ENCODE assay signal across 14 cellular contexts in genomic region chr5:69359699-69360098, GRCh38. TPM values are rescaled to one million over a fixed set of nuclear protein-coding genes. Genes with fewer than 3 reads are reported as not detected.
DNase-seq lines count a peak whose midpoint lies in the region; ATAC-seq, FAIRE-seq and TF ChIP-seq lines count a peak whose summit lies in the region.
"Had no signal": no experiment of that assay in that cellular context is flagged by ENCODE, and none has a peak within 500 bp of the region (broad histone marks: within the 10 kb centered on the region; RNA-seq: fewer than 3 reads in every experiment).

No MANE protein-coding gene starts in this region.

- H3K27ac ChIP-seq in mammary epithelial cell (ENCODE audit: insufficient read depth, low read depth, low read length) (no peak overlapping the region), Panc1 (ENCODE audit: low read length) (0 out of 2 replicates have a peak overlapping the region, but pooled peaks have one; percentile 20), K562 (ENCODE audit: extremely low read depth, low read depth, low read length) (peak overlapping the region; percentile 34; the same call in 1 of the 3 replicates)
- H3K27ac ChIP-seq in CD4-positive, alpha-beta memory T cell (ENCODE audit: low read depth, low read length), result no peak overlapping the region
- H3K27ac ChIP-seq: BLaER1, GM23248 had no signal

- no peak for TF ChIP-seq POLR2A in K562 (conservative IDR thresholded peaks at IDR 0.05)

- no peak overlapping the region for H3K4me3 Mint-ChIP-seq in MCF 10A (ENCODE audit: unreplicated experiment)
- no peak overlapping the region for H3K4me3 Mint-ChIP-seq in CD4-positive, alpha-beta memory T cell

- BruUV-seq in MCF 10A (replicated peaks; lab: Mats Ljungman, UMichigan) (no TSS peak), mammary epithelial cell (replicated peaks; lab: Mats Ljungman, UMichigan) (no TSS peak), Panc1 (replicated peaks; lab: Mats Ljungman, UMichigan) (TSS peak; percentile 35), K562 (replicated peaks; lab: Mats Ljungman, UMichigan) (TSS peak; percentile 6)

- intact Hi-C loops in MCF 10A (cut with micrococcal nuclease), result no loop called here
- intact Hi-C loops in mammary epithelial cell (cut with micrococcal nuclease), result no loop called here
- intact Hi-C loops in CD4-positive, alpha-beta memory T cell (cut with micrococcal nuclease), result loop anchor here (10.0 kb wide), 1 partner anchor 1145 kb away; the partner anchor contains the start of gene PIK3R1
- intact Hi-C loops in Panc1 (cut with micrococcal nuclease; ENCODE audit: unreplicated experiment), result loop anchor here (10.0 kb wide), 1 partner anchor 265 kb away; the partner anchor contains the start of gene SLC30A5
- intact Hi-C loops in K562 (cut with micrococcal nuclease), result no loop called here

- H4K20me1 ChIP-seq in mammary epithelial cell (ENCODE audit: insufficient read depth, low read length) (no peaks in the 10 kb centered on the region), K562 (replicated peaks; ENCODE audit: control insufficient read depth, insufficient read depth, low read length) (no peaks in the 10 kb centered on the region)

- DNase-seq in MCF 10A (ENCODE audit: unreplicated experiment) (no peak), mammary epithelial cell (no peak), Panc1 (ENCODE audit: low read depth, low spot score) (no peak), K562 (ENCODE audit: extremely low read depth in 1 of 4, low spot score in 3 of 4) (no peak), SW480 (ENCODE audit: low spot score) (no peak), hippocampal formation (lab: John Stamatoyannopoulos, UW) (no peak)
- DNase-seq in CD4-positive, alpha-beta memory T cell, result no peak
- DNase-seq: DMS53, GF-D8, GM23248 had no signal

- H3K4me1 ChIP-seq in mammary epithelial cell (ENCODE audit: insufficient read depth, low read length) (no peaks in the 10 kb centered on the region), Panc1 (ENCODE audit: control insufficient read depth, insufficient read depth, low read length) (peaks cover 10% of the 10 kb centered on the region; the same call in 1 of the 2 replicates), K562 (replicated peaks in 1 of 2; ENCODE audit: control insufficient read depth in 2 of 2, insufficient read depth in 2 of 2, low read length in 2 of 2) (peaks cover 0 to 5% of the 10 kb centered on the region in 2 experiments; a peak in 2 of 5 replicates)
- no peaks in the 10 kb centered on the region for H3K4me1 ChIP-seq in CD4-positive, alpha-beta memory T cell (ENCODE audit: insufficient read depth, low read length)

- no peak for TF ChIP-seq EP300 in K562 (IDR thresholded peaks at IDR 0.05; ENCODE audit: low read length)

- ATAC-seq in Panc1 (no peak), K562 (no peak), GM21447 (IDR thresholded peaks at IDR 0.05; ENCODE audit: unreplicated experiment) (no peak)

- WGBS in mammary epithelial cell (ENCODE audit: low coverage, missing lambda C conversion rate), result 94% methylated on average over 3 of the region's 3 CpGs
- WGBS in K562 (ENCODE audit: insufficient coverage, low coverage, missing lambda C conversion rate), result 59% methylated on average over 3 of the region's 3 CpGs

- H3K9me3 Mint-ChIP-seq in MCF 10A (ENCODE audit: unreplicated experiment), result no peaks in the 10 kb centered on the region
- H3K9me3 Mint-ChIP-seq in CD4-positive, alpha-beta memory T cell, result no peaks in the 10 kb centered on the region

- in situ Hi-C loops in mammary epithelial cell (cut with MboI; ENCODE audit: low sequenced_read_pairs in 2 of 2) (loop anchor here in 1 of 2 donors (25.0 kb wide), 1 partner anchor 272 kb away; the partner anchor contains the start of gene SLC30A5), Panc1 (cut with HindIII; ENCODE audit: low pct_unique_long_range_greater_than_20kb, low sequenced_read_pairs) (no loop called here), K562 (cut with MboI) (no loop called here)

- CTCF ChIA-PET in MCF 10A (lab: Yijun Ruan, JAX) (interaction anchor here (0.6 kb wide), 1 partner anchor 62 kb away, joined by 4 read pairs; no protein-coding TSS in a partner anchor), mammary epithelial cell (lab: Charles Lee; ENCODE audit: low non-redundant PET) (no interaction called here), Panc1 (lab: Charles Lee) (interaction anchor here (0.7 kb wide), 1 partner anchor 64 kb away, joined by 4 read pairs; no protein-coding TSS in a partner anchor), K562 (lab: Yijun Ruan, JAX; ENCODE audit: low intra/inter-chr PET ratio) (no interaction called here)
- CTCF ChIA-PET in CD4-positive, alpha-beta memory T cell (lab: Charles Lee; ENCODE audit: partially characterized antibody), result no interaction called here

- H3K4me3 ChIP-seq in mammary epithelial cell (replicated peaks in 1 of 3; ENCODE audit: insufficient read depth in 1 of 3, low read depth in 2 of 3, low read length in 3 of 3) (no peak overlapping the region), Panc1 (ENCODE audit: low read depth in 2 of 2, low read length in 2 of 2) (no peak overlapping the region), K562 (no peak overlapping the region)
- H3K4me3 ChIP-seq in CD4-positive, alpha-beta memory T cell (ENCODE audit: low read length in 2 of 2), result no peak overlapping the region
- H3K4me3 ChIP-seq: BLaER1, GM23248 had no signal

- H3K9me3 ChIP-seq in mammary epithelial cell (replicated peaks; ENCODE audit: insufficient read depth, low read length) (no peaks in the 10 kb centered on the region), Panc1 (ENCODE audit: control insufficient read depth, insufficient read depth, low read depth, low read length) (no peaks in the 10 kb centered on the region), K562 (replicated peaks; ENCODE audit: control insufficient read depth, insufficient read depth, low read depth, low read length) (no peaks in the 10 kb centered on the region)
- H3K9me3 ChIP-seq in CD4-positive, alpha-beta memory T cell (ENCODE audit: control insufficient read depth in 1 of 2, low read length in 2 of 2), result no peaks in the 10 kb centered on the region
- H3K9me3 ChIP-seq: BLaER1 had no signal

- TF ChIP-seq RAD21 in K562 (CRISPR knock-in tag; conservative IDR thresholded peaks at IDR 0.05 in 1 of 2, IDR thresholded peaks at IDR 0.05 in 1 of 2), result no peak

- FAIRE-seq in K562 (lab: Jason Lieb, UNC), result no peak
- FAIRE-seq: A204.1, H54 had no signal

- POLR2A ChIA-PET in MCF 10A (lab: Yijun Ruan, JAX), result no interaction called here
- POLR2A ChIA-PET in CD4-positive, alpha-beta memory T cell (lab: Charles Lee; ENCODE audit: partially characterized antibody), result no interaction called here
- POLR2A ChIA-PET in Panc1 (lab: Charles Lee), result no interaction called here
- POLR2A ChIA-PET in K562 (lab: Yijun Ruan, JAX), result interaction anchor here (0.6 to 2.5 kb wide), 3 partner anchors 23 to 38 kb away, joined by 3 to 6 read pairs (median 5); no protein-coding TSS in a partner anchor

- H3K27me3 ChIP-seq in mammary epithelial cell (ENCODE audit: insufficient read depth, low read length) (no peaks in the 10 kb centered on the region), Panc1 (ENCODE audit: control insufficient read depth, insufficient read depth, low read length) (no peaks in the 10 kb centered on the region), K562 (ENCODE audit: control insufficient read depth in 2 of 2, insufficient read depth in 2 of 2, low read length in 2 of 2) (no peaks in the 10 kb centered on the region)
- H3K27me3 ChIP-seq in CD4-positive, alpha-beta memory T cell (ENCODE audit: insufficient read depth, low read length), result no peaks in the 10 kb centered on the region
- H3K27me3 ChIP-seq: BLaER1 had no signal

- no peaks in the 10 kb centered on the region for H3K27me3 Mint-ChIP-seq in MCF 10A (ENCODE audit: insufficient read depth, unreplicated experiment)
- H3K27me3 Mint-ChIP-seq in CD4-positive, alpha-beta memory T cell, result no peaks in the 10 kb centered on the region

- peaks cover 59% of the 10 kb centered on the region for H3K79me2 ChIP-seq in mammary epithelial cell (ENCODE audit: insufficient read depth, low read length)
- peaks cover 78% of the 10 kb centered on the region for H3K79me2 ChIP-seq in K562 (ENCODE audit: control insufficient read depth, insufficient read depth, low read length)

- H3K36me3 ChIP-seq in mammary epithelial cell (ENCODE audit: insufficient read depth, low read length) (peaks cover 15% of the 10 kb centered on the region), Panc1 (ENCODE audit: control insufficient read depth, insufficient read depth, low read length) (peaks cover 9% of the 10 kb centered on the region), K562 (ENCODE audit: control insufficient read depth, insufficient read depth, low read length) (peaks cover 66% of the 10 kb centered on the region)
- peaks cover 12% of the 10 kb centered on the region for H3K36me3 ChIP-seq in CD4-positive, alpha-beta memory T cell (ENCODE audit: insufficient read depth, low read length)

- H3K9ac ChIP-seq in mammary epithelial cell (ENCODE audit: insufficient read depth, low read length) (no peak overlapping the region), K562 (ENCODE audit: insufficient read depth in 1 of 2, low read depth in 2 of 2, low read length in 2 of 2) (no peak overlapping the region)
- H3K9ac ChIP-seq: BLaER1, GM23248 had no signal

- H3K27ac Mint-ChIP-seq in MCF 10A (ENCODE audit: low read depth, unreplicated experiment), result peak overlapping the region; percentile 76
- H3K27ac Mint-ChIP-seq in CD4-positive, alpha-beta memory T cell, result peak overlapping the region in 4 of 7 donors; percentile 0 to 53 (median 12)

- H3K4me2 ChIP-seq in mammary epithelial cell (ENCODE audit: insufficient read depth, low read depth, low read length), result no peak overlapping the region
- H3K4me2 ChIP-seq in K562 (ENCODE audit: insufficient read depth, low read length), result no peak overlapping the region
- H3K4me2 ChIP-seq: BLaER1 had no signal

- no peak for TF ChIP-seq CTCF in MCF 10A (IDR thresholded peaks at IDR 0.05; ENCODE audit: unreplicated experiment)
- no peak for TF ChIP-seq CTCF in mammary epithelial cell (conservative IDR thresholded peaks at IDR 0.05 in 1 of 2, IDR thresholded peaks at IDR 0.05 in 1 of 2; ENCODE audit: extremely low read depth in 1 of 2, insufficient read depth in 1 of 2, low read depth in 1 of 2, low read length in 2 of 2)
- TF ChIP-seq CTCF in Panc1 (IDR thresholded peaks at IDR 0.05), result no peak
- TF ChIP-seq CTCF in K562 (IDR thresholded peaks at IDR 0.05 in 2 of 3, conservative IDR thresholded peaks at IDR 0.05 in 1 of 3; ENCODE audit: insufficient read depth in 2 of 3, low read depth in 1 of 3, low read length in 3 of 3), result no peak

- dilution Hi-C loops in mammary epithelial cell (cut with HindIII; ENCODE audit: low sequenced_read_pairs), result no loop called here

- no peaks in the 10 kb centered on the region for H3K4me1 Mint-ChIP-seq in MCF 10A (ENCODE audit: insufficient read depth, unreplicated experiment)
- peaks cover 8 to 20% (median 16%) of the 10 kb centered on the region in 4 donors for H3K4me1 Mint-ChIP-seq in CD4-positive, alpha-beta memory T cell

- H3K36me3 Mint-ChIP-seq in MCF 10A (ENCODE audit: insufficient read depth, unreplicated experiment), result peaks cover 63% of the 10 kb centered on the region
- peaks cover 9 to 46% of the 10 kb centered on the region in 2 donors for H3K36me3 Mint-ChIP-seq in CD4-positive, alpha-beta memory T cell

- H3K9me1 ChIP-seq in K562 (ENCODE audit: control insufficient read depth, insufficient read depth, low read length), result no peaks in the 10 kb centered on the region

- H2AFZ ChIP-seq in mammary epithelial cell (ENCODE audit: low read depth, low read length) (no peak overlapping the region), K562 (ENCODE audit: low read depth, low read length) (no peak overlapping the region)
- H2AFZ ChIP-seq: GM23248 had no signal

RNA-seq across cellular contexts. Expression of gene AK6, which starts 9.6 kb away (rescaled TPM):
- total RNA-seq in MCF 10A (2022) (52.4 and 64.3 TPM in 2 replicates), mammary epithelial cell (10 to 100 TPM; 14.0 to 38.5 TPM), Panc1 (2021; ENCODE audit: unreplicated experiment) (61.3 TPM), K562 (2014; rRNA removed) (84.2 and 107 TPM in 2 replicates), K562 (2014; rRNA removed; fragmentation: Illumina TruSeq; extraction: Trizol) (176 and 197 TPM in 2 replicates), K562 (2015; rRNA removed; fragmentation: Illumina TruSeq; extraction: Trizol) (103 and 110 TPM in 2 replicates), K562 (2021) (84.6 and 93.9 TPM in 2 replicates)
- polyA plus RNA-seq in mammary epithelial cell (17.5 TPM), K562 (2011; rRNA removed) (95.7 and 151 TPM in 2 replicates), K562 (2014; fragmentation: Illumina TruSeq; extraction: Trizol) (125 and 128 TPM in 2 replicates), K562 (2014; fragmentation: Nextera tagmentation; extraction: Ambion mirVana) (100 to 1,000 TPM; 613 to 669 TPM), K562 (2014; rRNA removed) (143 and 173 TPM in 2 replicates)
- 5.8 TPM for polyA minus RNA-seq in mammary epithelial cell
- 10 to 100 TPM; 25.3 to 31.4 TPM for total RNA-seq in CD4-positive, alpha-beta memory T cell
- 10 to 100 TPM; 75.1 to 90.3 TPM for polyA plus RNA-seq in CD4-positive, alpha-beta memory T cell
- polyA plus RNA-seq in Panc1 (2012; ENCODE audit: insufficient read length), result 38.2 TPM
- 10.6 and 34.7 TPM in 2 replicates for total RNA-seq in K562 (2011; cell fraction: chromatin; rRNA removed; ENCODE audit: low replicate concordance)
- 6.2 and 7.0 TPM in 2 replicates for total RNA-seq in K562 (2011; cell fraction: nucleolus; rRNA removed)
- 16.5 and 19.5 TPM in 2 replicates for total RNA-seq in K562 (2011; cell fraction: nucleoplasm; rRNA removed)
- 9.2 and 23.2 TPM in 2 replicates for polyA plus RNA-seq in K562 (2011; cell fraction: cytosol; rRNA removed)
- polyA plus RNA-seq in K562 (2011; cell fraction: nucleus; rRNA removed), result 11.3 and 23.7 TPM in 2 replicates
- 106 and 223 TPM in 2 replicates for polyA plus RNA-seq in K562 (2012)
- polyA minus RNA-seq in K562 (2011; rRNA and poly(A)+ RNA removed), result 93.0 and 94.2 TPM in 2 replicates
- 19.6 and 30.9 TPM in 2 replicates for polyA minus RNA-seq in K562 (2011; cell fraction: cytosol; rRNA and poly(A)+ RNA removed)
- 7.1 and 15.8 TPM in 2 replicates for polyA minus RNA-seq in K562 (2011; cell fraction: nucleus; rRNA and poly(A)+ RNA removed)

RNA-seq across cellular contexts. Expression of gene TAF9, which starts 9.6 kb away (rescaled TPM):
- total RNA-seq in MCF 10A (2022), result 116 and 149 TPM in 2 replicates
- total RNA-seq in mammary epithelial cell, result 100 to 1,000 TPM in 1 of 2 donors, 10 to 100 TPM in 1; 84.0 to 105 TPM
- polyA plus RNA-seq in mammary epithelial cell, result 121 TPM
- 68.3 TPM for polyA minus RNA-seq in mammary epithelial cell
- 10 to 100 TPM; 42.3 to 45.9 TPM for total RNA-seq in CD4-positive, alpha-beta memory T cell
- 100 to 1,000 TPM; 105 to 167 TPM for polyA plus RNA-seq in CD4-positive, alpha-beta memory T cell
- 142 TPM for total RNA-seq in Panc1 (2021; ENCODE audit: unreplicated experiment)
- 97.8 TPM for polyA plus RNA-seq in Panc1 (2012; ENCODE audit: insufficient read length)
- total RNA-seq in K562 (2011; cell fraction: chromatin; rRNA removed; ENCODE audit: low replicate concordance), result 59.1 and 122 TPM in 2 replicates
- 48.5 and 54.9 TPM in 2 replicates for total RNA-seq in K562 (2011; cell fraction: nucleolus; rRNA removed)
- total RNA-seq in K562 (2011; cell fraction: nucleoplasm; rRNA removed), result 94.4 and 156 TPM in 2 replicates
- 131 and 134 TPM in 2 replicates for total RNA-seq in K562 (2014; rRNA removed)
- total RNA-seq in K562 (2014; rRNA removed; fragmentation: Illumina TruSeq; extraction: Trizol), result 177 and 197 TPM in 2 replicates
- total RNA-seq in K562 (2015; rRNA removed; fragmentation: Illumina TruSeq; extraction: Trizol), result 195 and 207 TPM in 2 replicates
- total RNA-seq in K562 (2021), result 119 and 124 TPM in 2 replicates
- 248 and 338 TPM in 2 replicates for polyA plus RNA-seq in K562 (2011; rRNA removed)
- polyA plus RNA-seq in K562 (2011; cell fraction: cytosol; rRNA removed), result 148 and 207 TPM in 2 replicates
- 74.9 and 128 TPM in 2 replicates for polyA plus RNA-seq in K562 (2011; cell fraction: nucleus; rRNA removed)
- polyA plus RNA-seq in K562 (2012), result 153 and 163 TPM in 2 replicates
- polyA plus RNA-seq in K562 (2014; fragmentation: Illumina TruSeq; extraction: Trizol), result 257 and 310 TPM in 2 replicates
- polyA plus RNA-seq in K562 (2014; fragmentation: Nextera tagmentation; extraction: Ambion mirVana), result 100 to 1,000 TPM; 519 to 566 TPM
- polyA plus RNA-seq in K562 (2014; rRNA removed), result 188 and 189 TPM in 2 replicates
- polyA minus RNA-seq in K562 (2011; rRNA and poly(A)+ RNA removed), result 197 and 219 TPM in 2 replicates
- polyA minus RNA-seq in K562 (2011; cell fraction: cytosol; rRNA and poly(A)+ RNA removed), result 41.5 and 56.1 TPM in 2 replicates
- polyA minus RNA-seq in K562 (2011; cell fraction: nucleus; rRNA and poly(A)+ RNA removed), result 41.3 and 73.9 TPM in 2 replicates

RNA-seq across cellular contexts. Expression of gene RAD17, which starts 9.9 kb away (rescaled TPM):
- 21.9 and 25.9 TPM in 2 replicates for total RNA-seq in MCF 10A (2022)
- total RNA-seq in mammary epithelial cell, result 10 to 100 TPM; 21.5 to 23.3 TPM
- polyA plus RNA-seq in mammary epithelial cell, result 8.7 TPM
- polyA minus RNA-seq in mammary epithelial cell, result 12.4 TPM
- total RNA-seq in CD4-positive, alpha-beta memory T cell, result 10 to 100 TPM; 30.7 to 31.1 TPM
- 10 to 100 TPM; 27.5 to 30.6 TPM for polyA plus RNA-seq in CD4-positive, alpha-beta memory T cell
- 41.7 TPM for total RNA-seq in Panc1 (2021; ENCODE audit: unreplicated experiment)
- polyA plus RNA-seq in Panc1 (2012; ENCODE audit: insufficient read length), result 28.9 TPM
- total RNA-seq in K562 (2011; cell fraction: chromatin; rRNA removed; ENCODE audit: low replicate concordance), result 56.1 and 66.3 TPM in 2 replicates
- 61.0 and 79.1 TPM in 2 replicates for total RNA-seq in K562 (2011; cell fraction: nucleolus; rRNA removed)
- total RNA-seq in K562 (2011; cell fraction: nucleoplasm; rRNA removed), result 59.5 and 63.1 TPM in 2 replicates
- 21.1 and 36.7 TPM in 2 replicates for total RNA-seq in K562 (2014; rRNA removed)
- total RNA-seq in K562 (2014; rRNA removed; fragmentation: Illumina TruSeq; extraction: Trizol), result 40.1 and 41.9 TPM in 2 replicates
- total RNA-seq in K562 (2015; rRNA removed; fragmentation: Illumina TruSeq; extraction: Trizol), result 33.6 and 40.7 TPM in 2 replicates
- total RNA-seq in K562 (2021), result 32.9 and 35.2 TPM in 2 replicates
- 45.2 and 47.2 TPM in 2 replicates for polyA plus RNA-seq in K562 (2011; rRNA removed)
- 15.7 and 17.9 TPM in 2 replicates for polyA plus RNA-seq in K562 (2011; cell fraction: cytosol; rRNA removed)
- polyA plus RNA-seq in K562 (2011; cell fraction: nucleus; rRNA removed), result 44.1 and 52.9 TPM in 2 replicates
- 20.4 and 31.9 TPM in 2 replicates for polyA plus RNA-seq in K562 (2012)
- 40.9 and 50.1 TPM in 2 replicates for polyA plus RNA-seq in K562 (2014; fragmentation: Illumina TruSeq; extraction: Trizol)
- polyA plus RNA-seq in K562 (2014; fragmentation: Nextera tagmentation; extraction: Ambion mirVana), result 10 to 100 TPM; 25.6 to 44.4 TPM
- 35.6 and 39.0 TPM in 2 replicates for polyA plus RNA-seq in K562 (2014; rRNA removed)
- 35.0 and 43.2 TPM in 2 replicates for polyA minus RNA-seq in K562 (2011; rRNA and poly(A)+ RNA removed)
- polyA minus RNA-seq in K562 (2011; cell fraction: cytosol; rRNA and poly(A)+ RNA removed), result 13.5 and 18.0 TPM in 2 replicates
- polyA minus RNA-seq in K562 (2011; cell fraction: nucleus; rRNA and poly(A)+ RNA removed), result 45.4 and 55.8 TPM in 2 replicates

RNA-seq across cellular contexts. Expression of gene CCDC125, which starts 27.1 kb away (rescaled TPM):
- total RNA-seq in MCF 10A (2022) (7.0 and 11.9 TPM in 2 replicates), mammary epithelial cell (1 to 10 TPM; 5.2 to 6.6 TPM), Panc1 (2021; ENCODE audit: unreplicated experiment) (10.4 TPM), K562 (2014; rRNA removed) (3.1 and 4.7 TPM in 2 replicates), K562 (2014; rRNA removed; fragmentation: Illumina TruSeq; extraction: Trizol) (11.8 and 13.8 TPM in 2 replicates), K562 (2015; rRNA removed; fragmentation: Illumina TruSeq; extraction: Trizol) (8.6 and 9.8 TPM in 2 replicates), K562 (2021) (7.0 and 7.8 TPM in 2 replicates)
- polyA plus RNA-seq in mammary epithelial cell (1.9 TPM), K562 (2011; rRNA removed) (7.0 and 9.2 TPM in 2 replicates), K562 (2014; fragmentation: Illumina TruSeq; extraction: Trizol) (7.8 and 9.3 TPM in 2 replicates), K562 (2014; fragmentation: Nextera tagmentation; extraction: Ambion mirVana) (1 to 10 TPM; 6.6 to 6.9 TPM), K562 (2014; rRNA removed) (5.9 and 6.3 TPM in 2 replicates)
- polyA minus RNA-seq in mammary epithelial cell, result 4.2 TPM
- 1 to 10 TPM; 6.8 to 7.9 TPM for total RNA-seq in CD4-positive, alpha-beta memory T cell
- polyA plus RNA-seq in CD4-positive, alpha-beta memory T cell, result 1 to 10 TPM in 1 of 2 donors, under 1 TPM in 1; 0.65 to 5.3 TPM
- 6.5 TPM for polyA plus RNA-seq in Panc1 (2012; ENCODE audit: insufficient read length)
- total RNA-seq in K562 (2011; cell fraction: chromatin; rRNA removed; ENCODE audit: low replicate concordance), result 15.2 and 32.9 TPM in 2 replicates
- total RNA-seq in K562 (2011; cell fraction: nucleolus; rRNA removed), result 7.9 and 8.3 TPM in 2 replicates
- total RNA-seq in K562 (2011; cell fraction: nucleoplasm; rRNA removed), result 13.6 and 23.6 TPM in 2 replicates
- 1.6 and 2.6 TPM in 2 replicates for polyA plus RNA-seq in K562 (2011; cell fraction: cytosol; rRNA removed)
- polyA plus RNA-seq in K562 (2011; cell fraction: nucleus; rRNA removed), result 4.3 and 6.1 TPM in 2 replicates
- 6.6 and 8.3 TPM in 2 replicates for polyA plus RNA-seq in K562 (2012)
- 13.6 and 16.0 TPM in 2 replicates for polyA minus RNA-seq in K562 (2011; rRNA and poly(A)+ RNA removed)
- polyA minus RNA-seq in K562 (2011; cell fraction: cytosol; rRNA and poly(A)+ RNA removed), result 4.2 and 6.6 TPM in 2 replicates
- polyA minus RNA-seq in K562 (2011; cell fraction: nucleus; rRNA and poly(A)+ RNA removed), result 3.1 and 6.0 TPM in 2 replicates

RNA-seq across cellular contexts. Expression of gene MARVELD2, which starts 55.2 kb away (rescaled TPM):
- total RNA-seq in MCF 10A (2022), result 19.4 and 21.8 TPM in 2 replicates
- total RNA-seq in mammary epithelial cell, result 10 to 100 TPM; 35.3 to 52.0 TPM
- 26.6 TPM for polyA plus RNA-seq in mammary epithelial cell
- 41.7 TPM for polyA minus RNA-seq in mammary epithelial cell
- 1 to 10 TPM; 1.1 TPM for total RNA-seq in CD4-positive, alpha-beta memory T cell
- 1 to 10 TPM in 1 of 2 donors, under 1 TPM in 1; 0.20 to 1.5 TPM for polyA plus RNA-seq in CD4-positive, alpha-beta memory T cell
- 17.3 TPM for total RNA-seq in Panc1 (2021; ENCODE audit: unreplicated experiment)
- 5.5 TPM for polyA plus RNA-seq in Panc1 (2012; ENCODE audit: insufficient read length)
- 0.72 and 0.79 TPM in 2 replicates for total RNA-seq in K562 (2011; cell fraction: chromatin; rRNA removed; ENCODE audit: low replicate concordance)
- 0.33 and 0.92 TPM in 2 replicates for total RNA-seq in K562 (2011; cell fraction: nucleolus; rRNA removed)
- 0.69 and 0.95 TPM in 2 replicates for total RNA-seq in K562 (2011; cell fraction: nucleoplasm; rRNA removed)
- 0.08 TPM in 1 of 2 replicates, not detected in the other for total RNA-seq in K562 (2014; rRNA removed)
- 0.04 and 0.13 TPM in 2 replicates for total RNA-seq in K562 (2014; rRNA removed; fragmentation: Illumina TruSeq; extraction: Trizol)
- total RNA-seq in K562 (2015; rRNA removed; fragmentation: Illumina TruSeq; extraction: Trizol), result 0.29 and 0.30 TPM in 2 replicates
- total RNA-seq in K562 (2021), result 0.09 and 0.13 TPM in 2 replicates
- polyA plus RNA-seq in K562 (2011; rRNA removed), result 0.05 and 0.21 TPM in 2 replicates
- 0.07 TPM in 1 of 2 replicates, not detected in the other for polyA plus RNA-seq in K562 (2011; cell fraction: cytosol; rRNA removed)
- 0.20 and 0.34 TPM in 2 replicates for polyA plus RNA-seq in K562 (2011; cell fraction: nucleus; rRNA removed)
- polyA plus RNA-seq in K562 (2012), result 0.03 and 0.08 TPM in 2 replicates
- 0.03 TPM in 2 replicates for polyA plus RNA-seq in K562 (2014; fragmentation: Illumina TruSeq; extraction: Trizol)
- under 1 TPM in 1 of 2 experiments, not detected in 1; 0.03 TPM for polyA plus RNA-seq in K562 (2014; fragmentation: Nextera tagmentation; extraction: Ambion mirVana)
- polyA plus RNA-seq in K562 (2014; rRNA removed), result 0.07 TPM in 1 of 2 replicates, not detected in the other
- polyA minus RNA-seq in K562 (2011; rRNA and poly(A)+ RNA removed), result 0.25 and 0.54 TPM in 2 replicates
- polyA minus RNA-seq in K562 (2011; cell fraction: cytosol; rRNA and poly(A)+ RNA removed), result not detected in 2 replicates
- polyA minus RNA-seq in K562 (2011; cell fraction: nucleus; rRNA and poly(A)+ RNA removed), result 0.40 and 0.56 TPM in 2 replicates

Comparison
In these comparisons a context has a peak if more than half of its experiments do, and no peak if none do; other contexts are left out.
1. CTCF ChIA-PET loops: an anchor here in MCF 10A (0.6 kb wide) and Panc1 (0.7 kb wide); none called in mammary epithelial cell, CD4-positive, alpha-beta memory T cell and K562.
2. H3K27ac ChIP-seq: peak in Panc1 (single experiment) and K562 (single experiment); none in mammary epithelial cell (single experiment) and CD4-positive, alpha-beta memory T cell (single experiment).
3. intact Hi-C loops: an anchor here in CD4-positive, alpha-beta memory T cell (10.0 kb wide) and Panc1 (10.0 kb wide); none called in MCF 10A, mammary epithelial cell and K562.